ENCODE assay signal across 1 cellular context in genomic region chr2:172704072-172704936, GRCh38.
TF ChIP-seq lines count a peak whose summit lies in the region.

No MANE protein-coding gene starts in this region.

TF ChIP-seq in H1, 55 proteins besides CTCF, POLR2A, EP300 and RAD21:
- TF ChIP-seq, protein P1, sequence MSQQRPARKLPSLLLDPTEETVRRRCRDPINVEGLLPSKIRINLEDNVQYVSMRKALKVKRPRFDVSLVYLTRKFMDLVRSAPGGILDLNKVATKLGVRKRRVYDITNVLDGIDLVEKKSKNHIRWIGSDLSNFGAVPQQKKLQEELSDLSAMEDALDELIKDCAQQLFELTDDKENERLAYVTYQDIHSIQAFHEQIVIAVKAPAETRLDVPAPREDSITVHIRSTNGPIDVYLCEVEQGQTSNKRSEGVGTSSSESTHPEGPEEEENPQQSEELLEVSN (IDR thresholded peaks at IDR 0.05): no peak
- TF ChIP-seq RXRA (IDR thresholded peaks at IDR 0.05; ENCODE audit: insufficient read depth, low read depth, low read length) (no peak), FOSL1 (IDR thresholded peaks at IDR 0.05; ENCODE audit: insufficient read depth, low read depth, low read length) (no peak), ATF2 (IDR thresholded peaks at IDR 0.05; ENCODE audit: low read length) (no peak), NRF1 (IDR thresholded peaks at IDR 0.05; ENCODE audit: low read depth, low read length) (no peak), TAF7 (optimal IDR thresholded peaks at IDR 0.05; ENCODE audit: borderline replicate concordance, low read depth, low read length) (no peak)
TF ChIP-seq in H1: peak in this region for 0.
